In genomic region chr4:74768857-74769525, GRCh38 we compare ENCODE assay signal across 9 cellular contexts. TPM values are rescaled to one million over a fixed set of nuclear protein-coding genes. Genes with fewer than 3 reads are reported as not detected.
DNase-seq lines count a peak whose midpoint lies in the region; ATAC-seq, FAIRE-seq and TF ChIP-seq lines count a peak whose summit lies in the region.
"Had no signal": no experiment of that assay in that cellular context is flagged by ENCODE, and none has a peak within 500 bp of the region (broad histone marks: within the 10 kb centered on the region; RNA-seq: fewer than 3 reads in every experiment).

No MANE protein-coding gene starts in this region.

- WGBS in A549 (ENCODE audit: missing lambda C conversion rate) = 0% methylated on average over 2 of the region's 2 CpGs

- no peaks in the 10 kb centered on the region for H3K4me1 Mint-ChIP-seq in CD4-positive, alpha-beta memory T cell

- intact Hi-C loops in CD4-positive, alpha-beta memory T cell (cut with micrococcal nuclease) = no loop called here

- no peak for TF ChIP-seq CTCF in A549 (IDR thresholded peaks at IDR 0.05)
- TF ChIP-seq CTCF in HFF-Myc (IDR thresholded peaks at IDR 0.05; ENCODE audit: low read depth, low read length, missing control alignments) = no peak
- TF ChIP-seq CTCF in foreskin keratinocyte (conservative IDR thresholded peaks at IDR 0.05) = no peak
- TF ChIP-seq CTCF in D721Med (IDR thresholded peaks at IDR 0.05; ENCODE audit: insufficient read depth, missing control alignments) = no peak

- peak; percentile 77 to 80; a peak in 5 of 6 replicates for ATAC-seq in A549
- peak; percentile 89 for ATAC-seq in foreskin keratinocyte

- no peak for TF ChIP-seq POLR2A in A549 (IDR thresholded peaks at IDR 0.05; ENCODE audit: low read length)

- H3K4me1 ChIP-seq in A549 (peaks cover 23% of the 10 kb centered on the region), foreskin keratinocyte (peaks cover 5% of the 10 kb centered on the region)
- no peaks in the 10 kb centered on the region for H3K4me1 ChIP-seq in CD4-positive, alpha-beta memory T cell (ENCODE audit: insufficient read depth, low read length)

- POLR2A ChIA-PET in A549 (lab: Yijun Ruan, JAX) = no interaction called here
- POLR2A ChIA-PET in CD4-positive, alpha-beta memory T cell (lab: Charles Lee; ENCODE audit: partially characterized antibody) = no interaction called here

- CTCF ChIA-PET in A549 (lab: Yijun Ruan, JAX) = no interaction called here
- CTCF ChIA-PET in CD4-positive, alpha-beta memory T cell (lab: Charles Lee; ENCODE audit: partially characterized antibody) = no interaction called here

- no peak overlapping the region for H3K4me3 Mint-ChIP-seq in CD4-positive, alpha-beta memory T cell

- FAIRE-seq in A549 (lab: Jason Lieb, UNC) (peak; percentile 39), D721Med (lab: Jason Lieb, UNC) (no peak)

- no peak for TF ChIP-seq EP300 in A549 (IDR thresholded peaks at IDR 0.05)

- no peaks in the 10 kb centered on the region for H3K27me3 Mint-ChIP-seq in CD4-positive, alpha-beta memory T cell

- TF ChIP-seq RAD21 in A549 (conservative IDR thresholded peaks at IDR 0.05 in 1 of 2, IDR thresholded peaks at IDR 0.05 in 1 of 2) = no peak

- H3K27me3 ChIP-seq in foreskin keratinocyte = no peaks in the 10 kb centered on the region
- no peaks in the 10 kb centered on the region for H3K27me3 ChIP-seq in CD4-positive, alpha-beta memory T cell (ENCODE audit: insufficient read depth, low read length)

- H3K4me3 ChIP-seq in A549 (no peak overlapping the region), HFF-Myc (replicated peaks; ENCODE audit: low read depth, low read length) (no peak overlapping the region)
- H3K4me3 ChIP-seq in CD4-positive, alpha-beta memory T cell (ENCODE audit: low read length in 2 of 2) = no peak overlapping the region

- H3K4me2 ChIP-seq in A549 = peak overlapping the region; percentile 53
- H3K4me2 ChIP-seq: SK-N-SH had no signal

- H3K27ac ChIP-seq in A549 (peak overlapping the region; percentile 50 to 57; a peak in 5 of 6 replicates), foreskin keratinocyte (no peak overlapping the region)
- no peak overlapping the region for H3K27ac ChIP-seq in CD4-positive, alpha-beta memory T cell (ENCODE audit: low read depth, low read length)

- no peaks in the 10 kb centered on the region for H3K36me3 Mint-ChIP-seq in CD4-positive, alpha-beta memory T cell

- peaks cover 0 to 4% (median 0%) of the 10 kb centered on the region in 8 donors for H3K9me3 Mint-ChIP-seq in CD4-positive, alpha-beta memory T cell

- H3K27ac Mint-ChIP-seq in CD4-positive, alpha-beta memory T cell = no peak overlapping the region

- H3K9me3 ChIP-seq in A549 = no peaks in the 10 kb centered on the region
- H3K9me3 ChIP-seq in CD4-positive, alpha-beta memory T cell (ENCODE audit: control insufficient read depth in 1 of 2, low read length in 2 of 2) = no peaks in the 10 kb centered on the region
- H3K9me3 ChIP-seq: SK-N-SH had no signal

- peak; percentile 5 to 52 for DNase-seq in A549 (ENCODE audit: low read depth in 1 of 2, low spot score in 1 of 2)
- peak; percentile 6 for DNase-seq in HFF-Myc (ENCODE audit: extremely low read depth, low read depth)
- peak; percentile 68 for DNase-seq in RPMI7951 (ENCODE audit: low read depth)
- DNase-seq in foreskin keratinocyte = peak; percentile 14 to 48
- DNase-seq in NCI-H128 (lab: John Stamatoyannopoulos, UW; ENCODE audit: unreplicated experiment) = no peak
- no peak for DNase-seq in anterior cingulate cortex (lab: John Stamatoyannopoulos, UW)
- DNase-seq in D721Med (ENCODE audit: insufficient read length, low spot score) = no peak
- no peak for DNase-seq in CD4-positive, alpha-beta memory T cell
- DNase-seq: SK-N-SH had no signal

- no peaks in the 10 kb centered on the region for H3K36me3 ChIP-seq in CD4-positive, alpha-beta memory T cell (ENCODE audit: insufficient read depth, low read length)

TF ChIP-seq in A549, 52 proteins besides CTCF, POLR2A, EP300 and RAD21:
- TF ChIP-seq RCOR1 (IDR thresholded peaks at IDR 0.05; ENCODE audit: low read depth, low read length) = no peak
- no peak for TF ChIP-seq SMC3 (IDR thresholded peaks at IDR 0.05)
- TF ChIP-seq RFX5 (IDR thresholded peaks at IDR 0.05) = no peak
- no peak for TF ChIP-seq EHMT2 (IDR thresholded peaks at IDR 0.05; ENCODE audit: low read depth)
- TF ChIP-seq FOSL2 (IDR thresholded peaks at IDR 0.05) = 0 out of 2 replicates have a peak, but pooled peaks have one; percentile 20
- 0 out of 2 replicates have a peak, but pooled peaks have one; percentile 19 for TF ChIP-seq FOSL2 (CRISPR knock-in tag; IDR thresholded peaks at IDR 0.05)
- no peak for TF ChIP-seq TFCP2L1 (CRISPR knock-in tag; IDR thresholded peaks at IDR 0.05)
- TF ChIP-seq MYC (IDR thresholded peaks at IDR 0.05; ENCODE audit: borderline replicate concordance, low read length) = no peak
- TF ChIP-seq NR3C1 (IDR thresholded peaks at IDR 0.05) = no peak
TF ChIP-seq in A549: peak in this region for 1.

RNA-seq across cellular contexts. Expression of gene BTC, which starts 25.3 kb away (rescaled TPM):
- 4.5 and 6.0 TPM in 2 replicates for polyA plus RNA-seq in A549 (2011; rRNA removed)
- 0.53 and 0.73 TPM in 2 replicates for polyA plus RNA-seq in A549 (2012; cell fraction: cytosol; rRNA removed)
- polyA plus RNA-seq in A549 (2012; cell fraction: nucleus; rRNA removed) = 0.24 and 0.34 TPM in 2 replicates
- polyA plus RNA-seq in A549 (2017; fragmentation: RNase III; extraction: RNeasy Plus Mini Kit Qiagen cat#74134 plus additional on column Dnase treatment) = 1.5 to 1.8 TPM (median 1.6 TPM) in 3 replicates
- 0.41 and 0.73 TPM in 2 replicates for polyA minus RNA-seq in A549 (2011; rRNA and poly(A)+ RNA removed)
- total RNA-seq in RPMI7951 (2014; rRNA removed; shearing (Covaris generic)) = 0.12 and 0.20 TPM in 2 replicates
- 0.27 and 0.46 TPM in 2 replicates for total RNA-seq in foreskin keratinocyte
- 0.17 TPM in 2 replicates for polyA plus RNA-seq in foreskin keratinocyte
- total RNA-seq in CD4-positive, alpha-beta memory T cell = not detected
- polyA plus RNA-seq in CD4-positive, alpha-beta memory T cell = not detected
- polyA plus RNA-seq: SK-N-SH had no signal

Comparison
In these comparisons a context has a peak if more than half of its experiments do, and no peak if none do; other contexts are left out.
1. DNase-seq: peak in A549 (2 of 2), HFF-Myc (single experiment), RPMI7951 (single experiment) and foreskin keratinocyte (2 of 2); none in NCI-H128 (single experiment), anterior cingulate cortex (0 of 58), D721Med (single experiment) and CD4-positive, alpha-beta memory T cell (0 of 5).
2. H3K27ac ChIP-seq: peak in A549 (2 of 2); none in foreskin keratinocyte (single experiment) and CD4-positive, alpha-beta memory T cell (single experiment).